ENCODE assay signal across 27 cellular contexts in the genomic region with DNA sequence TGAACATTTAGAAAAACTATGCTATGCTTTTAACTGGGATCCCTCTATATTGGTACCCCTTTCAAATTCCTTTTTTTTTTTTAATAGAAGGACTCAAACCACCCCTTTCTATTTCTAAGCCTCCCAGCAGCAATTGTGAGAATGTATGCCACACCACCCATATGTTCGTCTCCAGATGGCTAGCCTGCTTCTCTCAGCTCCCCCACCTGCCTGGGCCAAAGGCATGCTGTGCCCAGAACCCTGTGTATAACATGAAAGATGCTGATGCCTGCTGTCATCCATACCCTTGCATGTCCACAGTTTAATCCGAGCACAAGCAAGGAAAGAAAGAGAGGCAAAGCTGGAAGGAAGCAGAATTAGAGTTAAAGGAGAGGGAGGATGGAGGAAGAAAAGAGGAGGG.
DNase-seq lines count a peak whose midpoint lies in the region; ATAC-seq and TF ChIP-seq lines count a peak whose summit lies in the region.
"Had no signal": no experiment of that assay in that cellular context is flagged by ENCODE, and none has a peak within 500 bp of the region (broad histone marks: within the 10 kb centered on the region; RNA-seq: fewer than 3 reads in every experiment).

No MANE protein-coding gene starts in this region.

- H4K20me1 ChIP-seq in neural progenitor cell (ENCODE audit: low read depth) (no peaks in the 10 kb centered on the region), PC-3 (ENCODE audit: low read length) (no peaks in the 10 kb centered on the region)
- H4K20me1 ChIP-seq: BLaER1 had no signal

- H3K9me3 Mint-ChIP-seq in brain (peaks cover 0 to 47% (median 0%) of the 10 kb centered on the region in 5 experiments), neural progenitor cell (no peaks in the 10 kb centered on the region), endothelial cell (ENCODE audit: unreplicated experiment) (peaks cover 25% of the 10 kb centered on the region)
- H3K9me3 Mint-ChIP-seq in activated T-helper 1 cell treated with anti-CD3 and anti-CD28 coated beads, Interleukin-12 subunit alpha, Interleukin-12 subunit beta, Interleukin-2, Interleukin-4 antibody, amounts not matched to agents 30 ng/mL and 10 ng/mL and 1 ng/mL, durations not matched to agents 14 hours and 24 hours and 36 hours, result peaks cover 4% of the 10 kb centered on the region
- H3K9me3 Mint-ChIP-seq in CD4-positive, alpha-beta memory T cell, result peaks cover 2 to 15% (median 7%) of the 10 kb centered on the region in 8 donors

- no peaks in the 10 kb centered on the region for H3K36me3 Mint-ChIP-seq in brain
- no peaks in the 10 kb centered on the region for H3K36me3 Mint-ChIP-seq in neural progenitor cell
- no peaks in the 10 kb centered on the region for H3K36me3 Mint-ChIP-seq in activated T-helper 1 cell treated with anti-CD3 and anti-CD28 coated beads, Interleukin-12 subunit alpha, Interleukin-12 subunit beta, Interleukin-2, Interleukin-4 antibody, amounts not matched to agents 30 ng/mL and 10 ng/mL and 1 ng/mL, durations not matched to agents 14 hours and 24 hours and 36 hours (ENCODE audit: low read depth)
- H3K36me3 Mint-ChIP-seq in endothelial cell (ENCODE audit: low read depth, unreplicated experiment), result no peaks in the 10 kb centered on the region
- no peaks in the 10 kb centered on the region for H3K36me3 Mint-ChIP-seq in CD4-positive, alpha-beta memory T cell
- H3K36me3 Mint-ChIP-seq: CD4-positive, CD25-positive, alpha-beta regulatory T cell had no signal

- POLR2A ChIA-PET in CD4-positive, alpha-beta memory T cell (lab: Charles Lee; ENCODE audit: partially characterized antibody), result no interaction called here
- POLR2A ChIA-PET in PC-3 (lab: Charles Lee; ENCODE audit: unreplicated experiment), result no interaction called here

- ATAC-seq in PC-3, result no peak
- ATAC-seq: GM23338, K562 had no signal

- no peaks in the 10 kb centered on the region for H3K9me2 ChIP-seq in PC-3 (replicated peaks; ENCODE audit: low read length)

- peak overlapping the region in 3 of 5 experiments; percentile 39 to 71 (median 47) for H3K27ac Mint-ChIP-seq in brain
- H3K27ac Mint-ChIP-seq in neural progenitor cell, result peak overlapping the region; percentile 38
- H3K27ac Mint-ChIP-seq in activated T-helper 1 cell treated with anti-CD3 and anti-CD28 coated beads, Interleukin-12 subunit alpha, Interleukin-12 subunit beta, Interleukin-2, Interleukin-4 antibody, amounts not matched to agents 30 ng/mL and 10 ng/mL and 1 ng/mL, durations not matched to agents 14 hours and 24 hours and 36 hours, result no peak overlapping the region
- H3K27ac Mint-ChIP-seq in endothelial cell (ENCODE audit: unreplicated experiment), result no peak overlapping the region
- H3K27ac Mint-ChIP-seq in CD4-positive, alpha-beta memory T cell, result no peak overlapping the region
- H3K27ac Mint-ChIP-seq: CD4-positive, CD25-positive, alpha-beta regulatory T cell; GM23338; HFFc6 had no signal

- peaks cover 3% of the 10 kb centered on the region for H3K27me3 Mint-ChIP-seq in brain
- no peaks in the 10 kb centered on the region for H3K27me3 Mint-ChIP-seq in neural progenitor cell (ENCODE audit: insufficient read depth, low read depth)
- no peaks in the 10 kb centered on the region for H3K27me3 Mint-ChIP-seq in activated T-helper 1 cell treated with anti-CD3 and anti-CD28 coated beads, Interleukin-12 subunit alpha, Interleukin-12 subunit beta, Interleukin-2, Interleukin-4 antibody, amounts not matched to agents 30 ng/mL and 10 ng/mL and 1 ng/mL, durations not matched to agents 14 hours and 24 hours and 36 hours (ENCODE audit: insufficient read depth)
- peaks cover 1% of the 10 kb centered on the region for H3K27me3 Mint-ChIP-seq in endothelial cell (ENCODE audit: unreplicated experiment)
- H3K27me3 Mint-ChIP-seq in CD4-positive, alpha-beta memory T cell, result no peaks in the 10 kb centered on the region
- H3K27me3 Mint-ChIP-seq: CD4-positive, CD25-positive, alpha-beta regulatory T cell had no signal

- peaks cover 5% of the 10 kb centered on the region for H3K4me1 Mint-ChIP-seq in brain
- H3K4me1 Mint-ChIP-seq in neural progenitor cell, result peaks cover 10% of the 10 kb centered on the region
- H3K4me1 Mint-ChIP-seq in activated T-helper 1 cell treated with anti-CD3 and anti-CD28 coated beads, Interleukin-12 subunit alpha, Interleukin-12 subunit beta, Interleukin-2, Interleukin-4 antibody, amounts not matched to agents 30 ng/mL and 10 ng/mL and 1 ng/mL, durations not matched to agents 14 hours and 24 hours and 36 hours (ENCODE audit: low read depth), result no peaks in the 10 kb centered on the region
- no peaks in the 10 kb centered on the region for H3K4me1 Mint-ChIP-seq in endothelial cell (ENCODE audit: unreplicated experiment)
- H3K4me1 Mint-ChIP-seq in CD4-positive, alpha-beta memory T cell, result no peaks in the 10 kb centered on the region
- H3K4me1 Mint-ChIP-seq: CD4-positive, CD25-positive, alpha-beta regulatory T cell; GM23338 had no signal

- H3K36me3 ChIP-seq in neural progenitor cell (no peaks in the 10 kb centered on the region), PC-3 (ENCODE audit: low read depth, low read length) (no peaks in the 10 kb centered on the region)
- H3K36me3 ChIP-seq in CD4-positive, alpha-beta memory T cell (ENCODE audit: insufficient read depth, low read length), result no peaks in the 10 kb centered on the region
- H3K36me3 ChIP-seq: BLaER1, HAP-1, Peyer's patch had no signal

- H3F3A ChIP-seq in neural progenitor cell (ENCODE audit: low read depth) (no peaks in the 10 kb centered on the region), PC-3 (ENCODE audit: low read length, unreplicated experiment) (no peaks in the 10 kb centered on the region)

- H3K4me1 ChIP-seq in neural progenitor cell (no peaks in the 10 kb centered on the region), PC-3 (ENCODE audit: insufficient read depth, low read length) (no peaks in the 10 kb centered on the region)
- H3K4me1 ChIP-seq in CD4-positive, alpha-beta memory T cell (ENCODE audit: insufficient read depth, low read length), result no peaks in the 10 kb centered on the region
- H3K4me1 ChIP-seq: BLaER1, HAP-1, Peyer's patch had no signal

- H3K9me3 ChIP-seq in neural progenitor cell (ENCODE audit: low read depth) (no peaks in the 10 kb centered on the region), PC-3 (ENCODE audit: low read length) (peaks cover 33% of the 10 kb centered on the region; the same call in 1 of the 2 replicates)
- no peaks in the 10 kb centered on the region for H3K9me3 ChIP-seq in CD4-positive, alpha-beta memory T cell (ENCODE audit: control insufficient read depth in 1 of 2, low read length in 2 of 2)
- H3K9me3 ChIP-seq: BLaER1, HAP-1 had no signal

- intact Hi-C loops in activated T-helper 1 cell treated with anti-CD3 and anti-CD28 coated beads, Interleukin-12 subunit alpha, Interleukin-12 subunit beta, Interleukin-2, Interleukin-4 antibody, amounts not matched to agents 30 ng/mL and 10 ng/mL and 1 ng/mL, durations not matched to agents 14 hours and 24 hours and 36 hours (cut with micrococcal nuclease), result no loop called here
- intact Hi-C loops in CD4-positive, alpha-beta memory T cell (cut with micrococcal nuclease), result no loop called here
- intact Hi-C loops in PC-3 (cut with micrococcal nuclease), result no loop called here

- TF ChIP-seq CTCF in brain (conservative IDR thresholded peaks at IDR 0.05) (no peak), neural progenitor cell (IDR thresholded peaks at IDR 0.05) (no peak), endothelial cell (IDR thresholded peaks at IDR 0.05; ENCODE audit: unreplicated experiment) (no peak), PC-3 (conservative IDR thresholded peaks at IDR 0.05; ENCODE audit: low read depth, low read length) (no peak)

- H3K79me2 ChIP-seq in neural progenitor cell (ENCODE audit: low read depth) (no peaks in the 10 kb centered on the region), PC-3 (ENCODE audit: low read length) (no peaks in the 10 kb centered on the region)

- no peak overlapping the region for H2AFZ ChIP-seq in neural progenitor cell (replicated peaks)
- no peak overlapping the region for H2AFZ ChIP-seq in PC-3 (ENCODE audit: low read length)
- H2AFZ ChIP-seq: GM23338 had no signal

- H3K27ac ChIP-seq in neural progenitor cell, result no peak overlapping the region
- H3K27ac ChIP-seq in CD4-positive, alpha-beta memory T cell (ENCODE audit: low read depth, low read length), result no peak overlapping the region
- no peak overlapping the region for H3K27ac ChIP-seq in PC-3 (ENCODE audit: low read length)
- H3K27ac ChIP-seq: BLaER1, Peyer's patch had no signal

- H3K4me3 ChIP-seq in neural progenitor cell (no peak overlapping the region), PC-3 (ENCODE audit: low read length) (no peak overlapping the region)
- H3K4me3 ChIP-seq in CD4-positive, alpha-beta memory T cell (ENCODE audit: low read length in 2 of 2), result no peak overlapping the region
- H3K4me3 ChIP-seq: BLaER1, GM23338, HAP-1, K562, Peyer's patch had no signal

- H3K4me3 Mint-ChIP-seq in brain (no peak overlapping the region), neural progenitor cell (no peak overlapping the region), endothelial cell (ENCODE audit: unreplicated experiment) (no peak overlapping the region)
- H3K4me3 Mint-ChIP-seq in activated T-helper 1 cell treated with anti-CD3 and anti-CD28 coated beads, Interleukin-12 subunit alpha, Interleukin-12 subunit beta, Interleukin-2, Interleukin-4 antibody, amounts not matched to agents 30 ng/mL and 10 ng/mL and 1 ng/mL, durations not matched to agents 14 hours and 24 hours and 36 hours, result no peak overlapping the region
- no peak overlapping the region for H3K4me3 Mint-ChIP-seq in CD4-positive, alpha-beta memory T cell
- H3K4me3 Mint-ChIP-seq: CD4-positive, CD25-positive, alpha-beta regulatory T cell; GM23338; HFFc6 had no signal

- H3K4me2 ChIP-seq in neural progenitor cell (no peak overlapping the region), PC-3 (ENCODE audit: low read length) (no peak overlapping the region)
- H3K4me2 ChIP-seq: BLaER1, GM23338 had no signal

- DNase-seq in G401 (ENCODE audit: low spot score), result peak; percentile 99
- peak; percentile 72 for DNase-seq in NCI-H524 treated with DMSO at 0.1 percent for 48 hours (lab: John Stamatoyannopoulos, UW)
- peak; percentile 6 for DNase-seq in neural progenitor cell (ENCODE audit: low spot score)
- no peak for DNase-seq in activated T-helper 1 cell treated with anti-CD3 and anti-CD28 coated beads, Interleukin-12 subunit alpha, Interleukin-12 subunit beta, Interleukin-2, Interleukin-4 antibody, amounts not matched to agents 30 ng/mL and 10 ng/mL and 1 ng/mL, durations not matched to agents 14 hours and 24 hours and 36 hours (ENCODE audit: low spot score)
- DNase-seq in endothelial cell (ENCODE audit: low spot score), result no peak
- DNase-seq in CD4-positive, alpha-beta memory T cell, result no peak
- no peak for DNase-seq in PC-3
- DNase-seq: CD4-positive, CD25-positive, alpha-beta regulatory T cell; DMS79; EL; GF-D8; HFFc6; Kasumi-1; MV-4-11; NCI-H1105 treated with DMSO at 0.1 percent for 48 hours; NCI-H146; NCI-H2029 treated with DMSO at 0.1 percent for 48 hours; NCI-H226; NCI-H510A; NCI-H774; Peyer's patch; SHP77 treated with DMSO at 0.1 percent for 48 hours had no signal

- in situ Hi-C loops in G401 (cut with HindIII; ENCODE audit: low sequenced_read_pairs), result no loop called here

- BruUV-seq in PC-3 (replicated peaks; lab: Mats Ljungman, UMichigan), result no TSS peak

- no peaks in the 10 kb centered on the region for H3K27me3 ChIP-seq in neural progenitor cell
- H3K27me3 ChIP-seq in CD4-positive, alpha-beta memory T cell (ENCODE audit: insufficient read depth, low read length), result no peaks in the 10 kb centered on the region
- no peaks in the 10 kb centered on the region for H3K27me3 ChIP-seq in PC-3 (ENCODE audit: low read length)
- H3K27me3 ChIP-seq: BLaER1, Peyer's patch had no signal

- H3K9ac ChIP-seq in neural progenitor cell (no peak overlapping the region), PC-3 (ENCODE audit: low read length) (no peak overlapping the region)
- H3K9ac ChIP-seq: BLaER1 had no signal

- CTCF ChIA-PET in CD4-positive, alpha-beta memory T cell (lab: Charles Lee; ENCODE audit: partially characterized antibody), result no interaction called here
- CTCF ChIA-PET in PC-3 (lab: Charles Lee), result no interaction called here

Comparison
In these comparisons a context has a peak if more than half of its experiments do, and no peak if none do; other contexts are left out.
1. DNase-seq: peak in G401 (single experiment), NCI-H524 treated with DMSO at 0.1 percent for 48 hours (single experiment) and neural progenitor cell (single experiment); none in activated T-helper 1 cell treated with anti-CD3 and anti-CD28 coated beads, Interleukin-12 subunit alpha, Interleukin-12 subunit beta, Interleukin-2, Interleukin-4 antibody, amounts not matched to agents 30 ng/mL and 10 ng/mL and 1 ng/mL, durations not matched to agents 14 hours and 24 hours and 36 hours (single experiment), endothelial cell (single experiment), CD4-positive, alpha-beta memory T cell (0 of 5) and PC-3 (single experiment).
2. H3K27ac Mint-ChIP-seq: peak in brain (3 of 5) and neural progenitor cell (single experiment); none in activated T-helper 1 cell treated with anti-CD3 and anti-CD28 coated beads, Interleukin-12 subunit alpha, Interleukin-12 subunit beta, Interleukin-2, Interleukin-4 antibody, amounts not matched to agents 30 ng/mL and 10 ng/mL and 1 ng/mL, durations not matched to agents 14 hours and 24 hours and 36 hours (single experiment), endothelial cell (single experiment) and CD4-positive, alpha-beta memory T cell (0 of 7).